1 cellular context compared by ENCODE assay signal in the genomic region with DNA sequence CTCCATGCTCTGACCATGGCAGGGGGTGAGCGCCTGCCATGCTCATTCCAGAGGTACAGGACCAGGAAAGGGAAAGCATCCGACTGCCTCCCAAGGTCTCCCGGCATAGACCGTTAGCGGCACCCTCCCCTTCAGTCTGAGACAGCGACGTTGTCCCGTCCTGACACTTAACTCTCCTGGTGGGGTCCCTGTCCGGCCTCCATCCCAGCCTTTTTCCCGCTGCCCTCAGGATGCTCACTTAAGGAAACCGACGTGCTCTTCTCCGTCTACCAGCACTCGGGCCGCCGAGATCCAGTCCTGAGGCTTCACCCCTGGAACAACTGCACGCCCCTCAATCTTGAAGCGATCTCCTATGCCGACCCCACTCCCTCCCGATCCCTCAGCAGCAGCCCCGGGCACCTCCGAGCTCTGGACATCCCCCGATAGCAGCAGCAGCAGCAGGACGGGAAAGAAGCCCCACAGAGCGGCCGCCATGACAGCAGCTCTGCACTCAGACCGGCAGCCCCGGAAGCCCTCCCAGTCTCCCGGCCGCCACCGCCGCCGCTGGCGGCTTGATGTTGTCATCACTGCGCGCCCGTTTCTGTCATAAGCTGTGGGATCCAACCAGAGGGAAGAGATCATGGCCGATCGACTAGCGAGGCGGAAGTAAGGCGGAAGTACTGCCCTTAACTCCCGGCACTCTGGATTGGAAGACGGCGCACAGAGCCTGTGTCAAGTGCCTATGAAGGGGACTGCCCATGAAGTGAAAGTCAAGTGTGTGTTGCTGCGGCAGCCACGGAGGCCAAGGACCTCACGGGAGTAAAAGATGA.
A peak's percentile ranks its signal among the peaks of the same experiment; 100 is the strongest.
TF ChIP-seq lines count a peak whose summit lies in the region.

EMC7 (minus strand) TSS at position 497 of the 809 bp plus-strand sequence; CDS start at position 474, 23 bp downstream.
PGBD4 (plus strand) TSS at position 718 of the 809 bp plus-strand sequence. CDS start 449 bp downstream, outside the sequence.

TF ChIP-seq in K562, 482 proteins besides CTCF, POLR2A, EP300 and RAD21 (continued from another document and continues in another):
- TF ChIP-seq, protein P1, sequence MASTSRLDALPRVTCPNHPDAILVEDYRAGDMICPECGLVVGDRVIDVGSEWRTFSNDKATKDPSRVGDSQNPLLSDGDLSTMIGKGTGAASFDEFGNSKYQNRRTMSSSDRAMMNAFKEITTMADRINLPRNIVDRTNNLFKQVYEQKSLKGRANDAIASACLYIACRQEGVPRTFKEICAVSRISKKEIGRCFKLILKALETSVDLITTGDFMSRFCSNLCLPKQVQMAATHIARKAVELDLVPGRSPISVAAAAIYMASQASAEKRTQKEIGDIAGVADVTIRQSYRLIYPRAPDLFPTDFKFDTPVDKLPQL (IDR thresholded peaks at IDR 0.05; ENCODE audit: extremely low read depth, insufficient read length) = no peak
- TF ChIP-seq GATAD2A (IDR thresholded peaks at IDR 0.05) = no peak
- peak; percentile 7 for TF ChIP-seq SMAD1 (IDR thresholded peaks at IDR 0.05; ENCODE audit: low read depth, low read length, partially characterized antibody)
- TF ChIP-seq TAF9B (IDR thresholded peaks at IDR 0.05; ENCODE audit: partially characterized antibody) = peak; percentile 85
- no peak for TF ChIP-seq TEAD2 (tag; IDR thresholded peaks at IDR 0.05)
- TF ChIP-seq NCOA2 (IDR thresholded peaks at IDR 0.05; ENCODE audit: partially characterized antibody in 2 of 2) = no peak
- peak; percentile 80 for TF ChIP-seq NR2C1 (IDR thresholded peaks at IDR 0.05)
- peak; percentile 87 for TF ChIP-seq NR2C1 (tag; IDR thresholded peaks at IDR 0.05)
- TF ChIP-seq JUNB (CRISPR knock-in tag; conservative IDR thresholded peaks at IDR 0.05) = no peak
- no peak for TF ChIP-seq TCF3 (CRISPR knock-in tag; IDR thresholded peaks at IDR 0.05)
- no peak for TF ChIP-seq NCOA6 (IDR thresholded peaks at IDR 0.05)
- TF ChIP-seq ZNF124 (CRISPR knock-in tag; IDR thresholded peaks at IDR 0.05) = no peak
- peak; percentile 34 for TF ChIP-seq BRD9 (IDR thresholded peaks at IDR 0.05; ENCODE audit: low read depth, partially characterized antibody)
- TF ChIP-seq KDM1A (IDR thresholded peaks at IDR 0.05) = no peak
- no peak for TF ChIP-seq MCM3 (IDR thresholded peaks at IDR 0.05)
- TF ChIP-seq GTF2F1 (IDR thresholded peaks at IDR 0.05; ENCODE audit: low read depth, low read length) = peak; percentile 74
- TF ChIP-seq EGR1 (conservative IDR thresholded peaks at IDR 0.05) = no peak
- no peak; the same call in 1 of the 2 replicates for TF ChIP-seq CHD2 (IDR thresholded peaks at IDR 0.05; ENCODE audit: low read depth, low read length)
- TF ChIP-seq, protein P2, sequence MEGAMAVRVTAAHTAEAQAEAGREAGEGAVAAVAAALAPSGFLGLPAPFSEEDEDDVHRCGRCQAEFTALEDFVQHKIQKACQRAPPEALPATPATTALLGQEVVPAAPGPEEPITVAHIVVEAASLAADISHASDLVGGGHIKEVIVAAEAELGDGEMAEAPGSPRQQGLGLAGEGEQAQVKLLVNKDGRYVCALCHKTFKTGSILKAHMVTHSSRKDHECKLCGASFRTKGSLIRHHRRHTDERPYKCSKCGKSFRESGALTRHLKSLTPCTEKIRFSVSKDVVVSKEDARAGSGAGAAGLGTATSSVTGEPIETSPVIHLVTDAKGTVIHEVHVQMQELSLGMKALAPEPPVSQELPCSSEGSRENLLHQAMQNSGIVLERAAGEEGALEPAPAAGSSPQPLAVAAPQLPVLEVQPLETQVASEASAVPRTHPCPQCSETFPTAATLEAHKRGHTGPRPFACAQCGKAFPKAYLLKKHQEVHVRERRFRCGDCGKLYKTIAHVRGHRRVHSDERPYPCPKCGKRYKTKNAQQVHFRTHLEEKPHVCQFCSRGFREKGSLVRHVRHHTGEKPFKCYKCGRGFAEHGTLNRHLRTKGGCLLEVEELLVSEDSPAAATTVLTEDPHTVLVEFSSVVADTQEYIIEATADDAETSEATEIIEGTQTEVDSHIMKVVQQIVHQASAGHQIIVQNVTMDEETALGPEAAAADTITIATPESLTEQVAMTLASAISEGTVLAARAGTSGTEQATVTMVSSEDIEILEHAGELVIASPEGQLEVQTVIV (CRISPR knock-in tag; IDR thresholded peaks at IDR 0.05; ENCODE audit: borderline replicate concordance) = no peak
- TF ChIP-seq, protein P3, sequence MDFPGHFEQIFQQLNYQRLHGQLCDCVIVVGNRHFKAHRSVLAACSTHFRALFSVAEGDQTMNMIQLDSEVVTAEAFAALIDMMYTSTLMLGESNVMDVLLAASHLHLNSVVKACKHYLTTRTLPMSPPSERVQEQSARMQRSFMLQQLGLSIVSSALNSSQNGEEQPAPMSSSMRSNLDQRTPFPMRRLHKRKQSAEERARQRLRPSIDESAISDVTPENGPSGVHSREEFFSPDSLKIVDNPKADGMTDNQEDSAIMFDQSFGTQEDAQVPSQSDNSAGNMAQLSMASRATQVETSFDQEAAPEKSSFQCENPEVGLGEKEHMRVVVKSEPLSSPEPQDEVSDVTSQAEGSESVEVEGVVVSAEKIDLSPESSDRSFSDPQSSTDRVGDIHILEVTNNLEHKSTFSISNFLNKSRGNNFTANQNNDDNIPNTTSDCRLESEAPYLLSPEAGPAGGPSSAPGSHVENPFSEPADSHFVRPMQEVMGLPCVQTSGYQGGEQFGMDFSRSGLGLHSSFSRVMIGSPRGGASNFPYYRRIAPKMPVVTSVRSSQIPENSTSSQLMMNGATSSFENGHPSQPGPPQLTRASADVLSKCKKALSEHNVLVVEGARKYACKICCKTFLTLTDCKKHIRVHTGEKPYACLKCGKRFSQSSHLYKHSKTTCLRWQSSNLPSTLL (IDR thresholded peaks at IDR 0.05) = peak; percentile 87
- no peak for TF ChIP-seq ZBTB8A (IDR thresholded peaks at IDR 0.05; ENCODE audit: partially characterized antibody)
- no peak for TF ChIP-seq ETS2 (tag; IDR thresholded peaks at IDR 0.05; ENCODE audit: borderline replicate concordance, poor library complexity, severe bottlenecking)
- no peak for TF ChIP-seq TAF15 (IDR thresholded peaks at IDR 0.05; ENCODE audit: low read depth, low read length)
- TF ChIP-seq HIVEP1 (CRISPR knock-in tag; IDR thresholded peaks at IDR 0.05) = no peak
- no peak for TF ChIP-seq STAT5B (CRISPR knock-in tag; IDR thresholded peaks at IDR 0.05)
- TF ChIP-seq RB1 (IDR thresholded peaks at IDR 0.05; ENCODE audit: low read depth) = peak; percentile 41; the same call in 1 of the 2 replicates
- no peak for TF ChIP-seq CREB3 (tag; conservative IDR thresholded peaks at IDR 0.05; ENCODE audit: low read depth)
- no peak for TF ChIP-seq ZFP1 (CRISPR knock-in tag; IDR thresholded peaks at IDR 0.05)
- TF ChIP-seq RBFOX2 (IDR thresholded peaks at IDR 0.05; ENCODE audit: low read depth, low read length) = peak; percentile 99
- TF ChIP-seq SRF (CRISPR knock-in tag; IDR thresholded peaks at IDR 0.05) = peak in 1 of 2 experiments; percentile 90; a peak in 2 of 4 replicates
- no peak for TF ChIP-seq LEF1 (IDR thresholded peaks at IDR 0.05)
- TF ChIP-seq RREB1 (CRISPR knock-in tag; IDR thresholded peaks at IDR 0.05) = no peak
- TF ChIP-seq, protein P4, sequence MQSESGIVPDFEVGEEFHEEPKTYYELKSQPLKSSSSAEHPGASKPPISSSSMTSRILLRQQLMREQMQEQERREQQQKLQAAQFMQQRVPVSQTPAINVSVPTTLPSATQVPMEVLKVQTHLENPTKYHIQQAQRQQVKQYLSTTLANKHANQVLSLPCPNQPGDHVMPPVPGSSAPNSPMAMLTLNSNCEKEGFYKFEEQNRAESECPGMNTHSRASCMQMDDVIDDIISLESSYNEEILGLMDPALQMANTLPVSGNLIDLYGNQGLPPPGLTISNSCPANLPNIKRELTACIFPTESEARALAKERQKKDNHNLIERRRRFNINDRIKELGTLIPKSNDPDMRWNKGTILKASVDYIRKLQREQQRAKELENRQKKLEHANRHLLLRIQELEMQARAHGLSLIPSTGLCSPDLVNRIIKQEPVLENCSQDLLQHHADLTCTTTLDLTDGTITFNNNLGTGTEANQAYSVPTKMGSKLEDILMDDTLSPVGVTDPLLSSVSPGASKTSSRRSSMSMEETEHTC (IDR thresholded peaks at IDR 0.05) = no peak
- no peak for TF ChIP-seq ZNF165 (CRISPR knock-in tag; IDR thresholded peaks at IDR 0.05; ENCODE audit: borderline replicate concordance)
- TF ChIP-seq HDAC3 (IDR thresholded peaks at IDR 0.05; ENCODE audit: borderline replicate concordance, partially characterized antibody) = no peak
- peak; percentile 28; the same call in 1 of the 2 replicates for TF ChIP-seq ARID1B (IDR thresholded peaks at IDR 0.05)
- TF ChIP-seq ZNF140 (CRISPR knock-in tag; IDR thresholded peaks at IDR 0.05) = no peak
- TF ChIP-seq ZKSCAN1 (IDR thresholded peaks at IDR 0.05; ENCODE audit: low read depth, low read length) = peak; percentile 65; the same call in 1 of the 2 replicates
- no peak for TF ChIP-seq STAT5A (IDR thresholded peaks at IDR 0.05; ENCODE audit: borderline replicate concordance, low read length)
- TF ChIP-seq, protein P5, sequence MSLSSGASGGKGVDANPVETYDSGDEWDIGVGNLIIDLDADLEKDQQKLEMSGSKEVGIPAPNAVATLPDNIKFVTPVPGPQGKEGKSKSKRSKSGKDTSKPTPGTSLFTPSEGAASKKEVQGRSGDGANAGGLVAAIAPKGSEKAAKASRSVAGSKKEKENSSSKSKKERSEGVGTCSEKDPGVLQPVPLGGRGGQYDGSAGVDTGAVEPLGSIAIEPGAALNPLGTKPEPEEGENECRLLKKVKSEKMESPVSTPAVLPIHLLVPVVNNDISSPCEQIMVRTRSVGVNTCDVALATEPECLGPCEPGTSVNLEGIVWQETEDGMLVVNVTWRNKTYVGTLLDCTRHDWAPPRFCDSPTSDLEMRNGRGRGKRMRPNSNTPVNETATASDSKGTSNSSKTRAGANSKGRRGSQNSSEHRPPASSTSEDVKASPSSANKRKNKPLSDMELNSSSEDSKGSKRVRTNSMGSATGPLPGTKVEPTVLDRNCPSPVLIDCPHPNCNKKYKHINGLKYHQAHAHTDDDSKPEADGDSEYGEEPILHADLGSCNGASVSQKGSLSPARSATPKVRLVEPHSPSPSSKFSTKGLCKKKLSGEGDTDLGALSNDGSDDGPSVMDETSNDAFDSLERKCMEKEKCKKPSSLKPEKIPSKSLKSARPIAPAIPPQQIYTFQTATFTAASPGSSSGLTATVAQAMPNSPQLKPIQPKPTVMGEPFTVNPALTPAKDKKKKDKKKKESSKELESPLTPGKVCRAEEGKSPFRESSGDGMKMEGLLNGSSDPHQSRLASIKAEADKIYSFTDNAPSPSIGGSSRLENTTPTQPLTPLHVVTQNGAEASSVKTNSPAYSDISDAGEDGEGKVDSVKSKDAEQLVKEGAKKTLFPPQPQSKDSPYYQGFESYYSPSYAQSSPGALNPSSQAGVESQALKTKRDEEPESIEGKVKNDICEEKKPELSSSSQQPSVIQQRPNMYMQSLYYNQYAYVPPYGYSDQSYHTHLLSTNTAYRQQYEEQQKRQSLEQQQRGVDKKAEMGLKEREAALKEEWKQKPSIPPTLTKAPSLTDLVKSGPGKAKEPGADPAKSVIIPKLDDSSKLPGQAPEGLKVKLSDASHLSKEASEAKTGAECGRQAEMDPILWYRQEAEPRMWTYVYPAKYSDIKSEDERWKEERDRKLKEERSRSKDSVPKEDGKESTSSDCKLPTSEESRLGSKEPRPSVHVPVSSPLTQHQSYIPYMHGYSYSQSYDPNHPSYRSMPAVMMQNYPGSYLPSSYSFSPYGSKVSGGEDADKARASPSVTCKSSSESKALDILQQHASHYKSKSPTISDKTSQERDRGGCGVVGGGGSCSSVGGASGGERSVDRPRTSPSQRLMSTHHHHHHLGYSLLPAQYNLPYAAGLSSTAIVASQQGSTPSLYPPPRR (CRISPR knock-in tag; IDR thresholded peaks at IDR 0.05; ENCODE audit: borderline replicate concordance) = 0 out of 2 replicates have a peak, but pooled peaks have one; percentile 47
- no peak for TF ChIP-seq EHMT2 (IDR thresholded peaks at IDR 0.05)
- TF ChIP-seq SAFB2 (IDR thresholded peaks at IDR 0.05; ENCODE audit: borderline replicate concordance, low read depth, low read length, severe bottlenecking) = no peak
- no peak for TF ChIP-seq ARNT (IDR thresholded peaks at IDR 0.05)
- no peak for TF ChIP-seq ZSCAN32 (CRISPR knock-in tag; IDR thresholded peaks at IDR 0.05)
